Comparison of ENCODE assay signal across 8 cellular contexts in genomic region chr11:9535189-9535781, GRCh38. TPM values are rescaled to one million over a fixed set of nuclear protein-coding genes. Genes with fewer than 3 reads are reported as not detected.
DNase-seq lines count a peak whose midpoint lies in the region; ATAC-seq, FAIRE-seq and TF ChIP-seq lines count a peak whose summit lies in the region.

No MANE protein-coding gene starts in this region.

- H3K4me2 ChIP-seq in osteoblast (ENCODE audit: insufficient read depth, low read length) = no peak overlapping the region

- POLR2A ChIA-PET in A673 (lab: Charles Lee; ENCODE audit: low non-redundant PET) = no interaction called here

- DNase-seq in A673 (ENCODE audit: low spot score) (peak; percentile 67), GM18507 (ENCODE audit: extremely low spot score, insufficient read length, low read depth) (peak; percentile 47), OCI-M1 (lab: John Stamatoyannopoulos, UW) (peak; percentile 90), fibroblast of the conjunctiva (ENCODE audit: low read depth) (peak; percentile 47), osteoblast (ENCODE audit: insufficient read length, low spot score, missing footprints) (peak; percentile 54), suprapubic skin (ENCODE audit: low spot score in 2 of 2) (peak; percentile 90)
- peak; percentile 86 to 89 for DNase-seq in activated T-cell treated with anti-CD3 and anti-CD28 coated beads, Interleukin-2, amount 50 U/mL, for 48 hours

- no peak for TF ChIP-seq EP300 in suprapubic skin (IDR thresholded peaks at IDR 0.05)

- BruUV-seq in A673 (replicated peaks; lab: Mats Ljungman, UMichigan) = no TSS peak

- no peaks in the 10 kb centered on the region for H4K20me1 ChIP-seq in osteoblast (ENCODE audit: insufficient read depth, low read length)

- TF ChIP-seq POLR2A in suprapubic skin (IDR thresholded peaks at IDR 0.05) = no peak

- intact Hi-C loops in A673 (cut with micrococcal nuclease; ENCODE audit: unreplicated experiment) = loop anchor here (10.0 kb wide), 1 partner anchor 210 kb away; no protein-coding TSS in a partner anchor

- WGBS in suprapubic skin = 76% methylated on average over 6 of the region's 6 CpGs

- ATAC-seq in HG03521 (IDR thresholded peaks at IDR 0.05; ENCODE audit: unreplicated experiment) = no peak

- no peaks in the 10 kb centered on the region for H3K36me3 ChIP-seq in A673 (ENCODE audit: insufficient read depth, low read length, poor library complexity, severe bottlenecking)
- no peaks in the 10 kb centered on the region for H3K36me3 ChIP-seq in osteoblast (ENCODE audit: insufficient read depth, low read length)
- no peaks in the 10 kb centered on the region for H3K36me3 ChIP-seq in suprapubic skin

- FAIRE-seq in GM18507 (lab: Jason Lieb, UNC) = peak; percentile 66

- peak overlapping the region; percentile 32 for H2AFZ ChIP-seq in osteoblast (ENCODE audit: low read length)

- H3K27ac ChIP-seq in A673 (ENCODE audit: low read depth, low read length, poor library complexity, severe bottlenecking) (no peak overlapping the region), osteoblast (ENCODE audit: low read depth, low read length) (peak overlapping the region; percentile 37), suprapubic skin (peak overlapping the region; percentile 60)

- H3K79me2 ChIP-seq in osteoblast (ENCODE audit: insufficient read depth, low read length) = no peaks in the 10 kb centered on the region

- CTCF ChIA-PET in A673 (lab: Charles Lee) = interaction anchor here (0.6 to 1.5 kb wide), 6 partner anchors 11 to 669 kb away, joined by 3 to 10 read pairs (median 4); no protein-coding TSS in a partner anchor

- H3K9me3 ChIP-seq in A673 (ENCODE audit: low read depth, low read length, poor library complexity, severe bottlenecking) = no peaks in the 10 kb centered on the region
- H3K9me3 ChIP-seq in osteoblast (ENCODE audit: low read depth, low read length) = no peaks in the 10 kb centered on the region
- H3K9me3 ChIP-seq in suprapubic skin = no peaks in the 10 kb centered on the region

- H3K27me3 ChIP-seq in A673 (replicated peaks; ENCODE audit: insufficient read depth, low read depth, low read length, poor library complexity) = no peaks in the 10 kb centered on the region
- H3K27me3 ChIP-seq in osteoblast (ENCODE audit: insufficient read depth, low read length) = no peaks in the 10 kb centered on the region
- no peaks in the 10 kb centered on the region for H3K27me3 ChIP-seq in suprapubic skin

- H3K4me3 ChIP-seq in A673 (ENCODE audit: low read depth, low read length, poor library complexity, severe bottlenecking) = no peak overlapping the region
- no peak overlapping the region for H3K4me3 ChIP-seq in osteoblast (ENCODE audit: insufficient read depth, low read length)
- H3K4me3 ChIP-seq in suprapubic skin = no peak overlapping the region

- TF ChIP-seq CTCF in A673 (conservative IDR thresholded peaks at IDR 0.05; ENCODE audit: low read depth, low read length) (peak; percentile 85), osteoblast (IDR thresholded peaks at IDR 0.05; ENCODE audit: extremely low read depth, low read depth, low read length) (peak; percentile 88), suprapubic skin (IDR thresholded peaks at IDR 0.05) (peak; percentile 61 to 82)

- no peaks in the 10 kb centered on the region for H3K4me1 ChIP-seq in A673 (ENCODE audit: insufficient read depth, low read length, poor library complexity, severe bottlenecking)
- H3K4me1 ChIP-seq in osteoblast (ENCODE audit: insufficient read depth, low read length) = peaks cover 8% of the 10 kb centered on the region
- H3K4me1 ChIP-seq in suprapubic skin = peaks cover 30% of the 10 kb centered on the region

RNA-seq across cellular contexts. Expression of gene WEE1, which starts 38.2 kb away (rescaled TPM):
- 51.4 and 54.9 TPM in 2 replicates for total RNA-seq in A673 (2021)
- 28.3 and 32.2 TPM in 2 replicates for total RNA-seq in osteoblast
- 100 to 1,000 TPM in 3 of 4 donors, 10 to 100 TPM in 1; 82.0 to 296 (median 183) TPM for total RNA-seq in suprapubic skin
